In the genomic region with DNA sequence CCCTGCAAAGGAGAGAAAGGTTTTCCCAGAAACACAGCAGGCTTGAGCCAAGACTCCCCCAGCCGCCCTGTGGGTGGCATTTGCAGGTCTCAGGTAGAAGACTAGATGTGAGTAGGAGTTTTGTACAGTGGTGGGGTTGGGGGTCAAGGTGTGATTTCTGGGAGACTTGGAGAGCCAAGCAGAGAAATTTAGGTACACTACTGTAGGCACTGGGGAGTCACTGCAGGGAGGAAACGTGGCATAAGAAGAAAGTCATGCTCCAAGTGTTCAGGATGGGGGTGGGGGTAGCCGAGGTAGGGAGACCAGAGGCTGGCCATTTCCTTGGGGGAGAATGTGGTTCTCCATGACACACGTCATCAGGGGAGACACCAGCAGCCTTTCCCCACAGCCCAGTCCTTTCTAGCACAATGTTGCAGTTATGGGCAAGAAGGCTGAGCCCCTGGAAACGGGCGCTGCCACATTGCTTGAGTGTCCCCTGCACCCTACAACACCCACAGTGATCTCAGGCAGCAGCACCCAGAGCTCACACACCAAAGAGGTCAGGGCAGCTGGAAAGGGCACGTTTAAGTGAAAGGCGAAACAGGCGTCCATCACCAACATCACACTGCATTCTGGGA, we compare ENCODE assay signal across 1 cellular context.
TF ChIP-seq lines count a peak whose summit lies in the region.

No MANE protein-coding gene starts in this region.

TF ChIP-seq in H1, 55 proteins besides CTCF, POLR2A, EP300 and RAD21:
- TF ChIP-seq EZH2 (IDR thresholded peaks at IDR 0.05; ENCODE audit: low read depth, low read length, severe bottlenecking) (no peak), HDAC6 (IDR thresholded peaks at IDR 0.05; ENCODE audit: low read depth, low read length) (no peak), GTF2F1 (IDR thresholded peaks at IDR 0.05; ENCODE audit: borderline replicate concordance, low read depth, low read length) (no peak), TAF7 (optimal IDR thresholded peaks at IDR 0.05; ENCODE audit: borderline replicate concordance, low read depth, low read length) (no peak), SIRT6 (IDR thresholded peaks at IDR 0.05; ENCODE audit: low read length) (no peak), NANOG (IDR thresholded peaks at IDR 0.05; ENCODE audit: insufficient read depth, low read depth, low read length, poor library complexity, severe bottlenecking) (no peak), BACH1 (IDR thresholded peaks at IDR 0.05; ENCODE audit: low read length) (no peak), TCF12 (IDR thresholded peaks at IDR 0.05; ENCODE audit: low read depth, low read length) (no peak), SIX5 (IDR thresholded peaks at IDR 0.05; ENCODE audit: low read depth, low read length) (no peak), CREB1 (IDR thresholded peaks at IDR 0.05) (no peak), SIN3A (conservative IDR thresholded peaks at IDR 0.05 in 1 of 2, IDR thresholded peaks at IDR 0.05 in 1 of 2; ENCODE audit: low read depth in 1 of 2, low read length in 2 of 2) (no peak), CTBP2 (IDR thresholded peaks at IDR 0.05; ENCODE audit: borderline replicate concordance, insufficient read depth, insufficient read length, low read length) (no peak), TBP (IDR thresholded peaks at IDR 0.05; ENCODE audit: low read depth, low read length) (no peak), SP4 (IDR thresholded peaks at IDR 0.05; ENCODE audit: low read length) (no peak)
